Comparison of ENCODE assay signal across 8 cellular contexts in genomic region chr9:111597852-111598729, GRCh38. TPM values are rescaled to one million over a fixed set of nuclear protein-coding genes. Genes with fewer than 3 reads are reported as not detected.
DNase-seq lines count a peak whose midpoint lies in the region; ATAC-seq and TF ChIP-seq lines count a peak whose summit lies in the region.

No MANE protein-coding gene starts in this region.

- peak overlapping the region; percentile 74 to 85 for H3K4me3 ChIP-seq in ascending aorta

- H3K27me3 ChIP-seq in ascending aorta = no peaks in the 10 kb centered on the region

- peak; percentile 91 for TF ChIP-seq CTCF in C4-2B (conservative IDR thresholded peaks at IDR 0.05)
- TF ChIP-seq CTCF in GM20000 (IDR thresholded peaks at IDR 0.05; ENCODE audit: extremely low read depth, missing control alignments) = peak; percentile 54
- peak; percentile 75 for TF ChIP-seq CTCF in LNCAP (IDR thresholded peaks at IDR 0.05)
- TF ChIP-seq CTCF in ascending aorta (IDR thresholded peaks at IDR 0.05) = peak; percentile 2 to 81 (median 69)

- no peaks in the 10 kb centered on the region for H3K9me3 ChIP-seq in ascending aorta

- H3K27me3 Mint-ChIP-seq in T-helper 1 cell treated with Interleukin-12 subunit alpha and Interleukin-12 subunit beta and Interleukin-4 antibody, amounts not matched to agents 30 μg/mL and 1 μg/mL, for 36 hours (ENCODE audit: low read depth) = peaks cover 54% of the 10 kb centered on the region

- no peak overlapping the region for H3K27ac Mint-ChIP-seq in T-helper 1 cell treated with Interleukin-12 subunit alpha and Interleukin-12 subunit beta and Interleukin-4 antibody, amounts not matched to agents 30 μg/mL and 1 μg/mL, for 36 hours

- DNase-seq in GM20000 (ENCODE audit: low spot score) (peak; percentile 73), ascending aorta (ENCODE audit: low spot score in 2 of 2) (peak in 1 of 2 donors; percentile 70), hypothalamus (lab: John Stamatoyannopoulos, UW) (peak in 36 of 51 donors; percentile 2 to 62 (median 24)), retina (peak; percentile 74)

- ATAC-seq in HG03135 (IDR thresholded peaks at IDR 0.05; ENCODE audit: unreplicated experiment) = no peak

- peaks cover 17% of the 10 kb centered on the region for H3K4me1 Mint-ChIP-seq in T-helper 1 cell treated with Interleukin-12 subunit alpha and Interleukin-12 subunit beta and Interleukin-4 antibody, amounts not matched to agents 30 μg/mL and 1 μg/mL, for 36 hours (ENCODE audit: low read depth)

- H3K9me3 Mint-ChIP-seq in T-helper 1 cell treated with Interleukin-12 subunit alpha and Interleukin-12 subunit beta and Interleukin-4 antibody, amounts not matched to agents 30 μg/mL and 1 μg/mL, for 36 hours = no peaks in the 10 kb centered on the region

- intact Hi-C loops in ascending aorta (cut with DNase I) = loop anchor here (2.0 to 5.0 kb wide), 3 partner anchors 63 to 479 kb away; partner anchors contain the start of genes GNG10 and UGCG

- peaks cover 0 to 7% of the 10 kb centered on the region in 2 donors for H3K4me1 ChIP-seq in ascending aorta

- H3K27ac ChIP-seq in C4-2B = peak overlapping the region; percentile 74
- peak overlapping the region; percentile 78 to 86 for H3K27ac ChIP-seq in ascending aorta

- no peaks in the 10 kb centered on the region for H3K36me3 Mint-ChIP-seq in T-helper 1 cell treated with Interleukin-12 subunit alpha and Interleukin-12 subunit beta and Interleukin-4 antibody, amounts not matched to agents 30 μg/mL and 1 μg/mL, for 36 hours (ENCODE audit: low read depth)

- H3K36me3 ChIP-seq in ascending aorta = peaks cover 6 to 35% of the 10 kb centered on the region in 2 donors

- peak overlapping the region; percentile 93 for H3K4me3 Mint-ChIP-seq in T-helper 1 cell treated with Interleukin-12 subunit alpha and Interleukin-12 subunit beta and Interleukin-4 antibody, amounts not matched to agents 30 μg/mL and 1 μg/mL, for 36 hours

RNA-seq across cellular contexts. Expression of gene PTGR1, which starts 1.4 kb away (rescaled TPM):
- 86.2 TPM for total RNA-seq in ascending aorta

RNA-seq across cellular contexts. Expression of gene DNAJC25, which starts 33.0 kb away (rescaled TPM):
- 2.2 TPM for total RNA-seq in ascending aorta
